9 cellular contexts compared by ENCODE assay signal in the genomic region with DNA sequence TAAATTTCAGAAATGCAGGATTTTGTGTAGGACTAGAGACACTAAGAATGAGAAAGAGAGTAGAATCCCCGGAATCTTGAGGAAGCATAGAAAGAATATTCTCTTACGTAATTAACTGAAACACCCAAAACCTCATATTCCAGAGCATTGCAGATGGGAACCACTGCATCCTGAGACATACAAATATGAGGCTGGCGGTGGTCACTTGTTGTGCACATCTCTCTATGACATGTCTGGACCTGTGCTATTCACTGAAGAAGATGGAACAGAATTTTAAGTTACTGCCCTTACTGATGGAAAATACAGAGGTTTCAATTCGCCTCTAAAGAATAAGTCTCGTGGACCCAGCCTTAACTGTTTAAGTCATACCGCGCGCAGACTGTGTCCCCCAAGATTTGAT. TPM values are rescaled to one million over a fixed set of nuclear protein-coding genes. Genes with fewer than 3 reads are reported as not detected.
DNase-seq lines count a peak whose midpoint lies in the region; ATAC-seq, FAIRE-seq and TF ChIP-seq lines count a peak whose summit lies in the region.
"Had no signal": no experiment of that assay in that cellular context is flagged by ENCODE, and none has a peak within 500 bp of the region (broad histone marks: within the 10 kb centered on the region; RNA-seq: fewer than 3 reads in every experiment).

No MANE protein-coding gene starts in this region.

- H2AFZ ChIP-seq in HCT116 (ENCODE audit: low read depth, low read length, poor library complexity, severe bottlenecking), result no peak overlapping the region

- no TSS peak for BruUV-seq in HCT116 (replicated peaks; lab: Mats Ljungman, UMichigan)

- ATAC-seq in A549 (no peak; a peak in 1 of 6 replicates), HCT116 (no peak), HG03108 (IDR thresholded peaks at IDR 0.05; ENCODE audit: unreplicated experiment) (no peak)

- no peaks in the 10 kb centered on the region for H3K79me1 ChIP-seq in mesendoderm (ENCODE audit: low read length)

- H3K36me3 ChIP-seq in HCT116 (ENCODE audit: control insufficient read depth in 1 of 2, insufficient read depth in 2 of 2, low read length in 2 of 2), result peaks cover 6 to 11% of the 10 kb centered on the region in 2 experiments; a peak in 3 of 4 replicates
- H3K36me3 ChIP-seq in ascending aorta, result no peaks in the 10 kb centered on the region
- no peaks in the 10 kb centered on the region for H3K36me3 ChIP-seq in mesendoderm (ENCODE audit: control insufficient read depth, insufficient read depth, low read length)

- TF ChIP-seq RAD21 in A549 (conservative IDR thresholded peaks at IDR 0.05 in 1 of 2, IDR thresholded peaks at IDR 0.05 in 1 of 2) (no peak), HCT116 (IDR thresholded peaks at IDR 0.05; ENCODE audit: low read depth) (no peak)

- FAIRE-seq in A549 (lab: Jason Lieb, UNC), result no peak
- no peak for FAIRE-seq in frontal cortex (lab: Jason Lieb, UNC)
- FAIRE-seq: TTC549 had no signal

- no peak for TF ChIP-seq POLR2A in A549 (IDR thresholded peaks at IDR 0.05; ENCODE audit: low read length)
- TF ChIP-seq POLR2A in HCT116 (IDR thresholded peaks at IDR 0.05; ENCODE audit: borderline replicate concordance, extremely low read depth, insufficient read depth, insufficient read length), result no peak

- no peaks in the 10 kb centered on the region for H4K20me1 ChIP-seq in HCT116 (ENCODE audit: insufficient read depth)

- intact Hi-C loops in HCT116 (cut with micrococcal nuclease) (loop anchor here (2.0 kb wide), 1 partner anchor 106 kb away; no protein-coding TSS in a partner anchor), ascending aorta (cut with DNase I) (loop anchor here (2.0 kb wide), 2 partner anchors 60 to 176 kb away; no protein-coding TSS in a partner anchor)

- H3K18ac ChIP-seq in mesendoderm (ENCODE audit: low read length), result no peak overlapping the region

- H3K27me3 ChIP-seq in HCT116 (ENCODE audit: insufficient read depth, low read length), result no peaks in the 10 kb centered on the region
- no peaks in the 10 kb centered on the region for H3K27me3 ChIP-seq in ascending aorta
- H3K27me3 ChIP-seq in mesendoderm (ENCODE audit: insufficient read depth, low read length, poor library complexity), result no peaks in the 10 kb centered on the region

- H3K4me2 ChIP-seq in A549 (peak overlapping the region; percentile 95), HCT116 (ENCODE audit: low read length) (peak overlapping the region; percentile 88), mesendoderm (ENCODE audit: low read length) (peak overlapping the region; percentile 56)

- H3K23ac ChIP-seq in mesendoderm (ENCODE audit: low read length), result no peak overlapping the region

- H3K9me3 ChIP-seq in A549 (peaks cover 6% of the 10 kb centered on the region), HCT116 (ENCODE audit: control insufficient read depth in 1 of 2, insufficient read depth in 1 of 2, low read depth in 1 of 2, low read length in 2 of 2) (no peaks in the 10 kb centered on the region), ascending aorta (no peaks in the 10 kb centered on the region)

- DNase-seq in A549 (ENCODE audit: low read depth in 1 of 2, low spot score in 1 of 2) (no peak), HCT116 (ENCODE audit: low read depth, low spot score) (no peak), ascending aorta (ENCODE audit: low spot score in 2 of 2) (no peak), mesendoderm (no peak), SKM-1 (lab: John Stamatoyannopoulos, UW; ENCODE audit: unreplicated experiment) (no peak), frontal cortex (ENCODE audit: low spot score in 2 of 2) (no peak), DMS153 treated with DMSO at 0.1 percent for 48 hours (lab: John Stamatoyannopoulos, UW; ENCODE audit: unreplicated experiment) (no peak)

- H2BK15ac ChIP-seq in mesendoderm (replicated peaks; ENCODE audit: low read depth), result no peak overlapping the region

- H3K4me1 ChIP-seq in A549 (peaks cover 19% of the 10 kb centered on the region), HCT116 (ENCODE audit: control insufficient read depth in 1 of 2, insufficient read depth in 2 of 2, low read length in 2 of 2) (peaks cover 13 to 18% of the 10 kb centered on the region in 2 experiments; a peak in 3 of 4 replicates), ascending aorta (peaks cover 4 to 8% of the 10 kb centered on the region in 2 donors), mesendoderm (ENCODE audit: control insufficient read depth, low read depth, low read length) (no peaks in the 10 kb centered on the region)

- H3K9me2 ChIP-seq in HCT116 (ENCODE audit: insufficient read depth), result no peaks in the 10 kb centered on the region

- 75% methylated on average over 8 of the region's 8 CpGs for WGBS in A549 (ENCODE audit: missing lambda C conversion rate)
- WGBS in mesendoderm (ENCODE audit: extremely low coverage, insufficient coverage, low lambda C conversion rate), result no CpG with 5 or more reads among the region's 8 CpGs

- no peak overlapping the region for H4K8ac ChIP-seq in mesendoderm (ENCODE audit: low read depth, low read length)

- H3K27ac ChIP-seq in A549, result peak overlapping the region; percentile 65 to 85
- H3K27ac ChIP-seq in HCT116 (ENCODE audit: low read depth, low read length), result peak overlapping the region; percentile 69; the same call in 1 of the 2 replicates
- H3K27ac ChIP-seq in ascending aorta, result peak overlapping the region; percentile 73 to 84
- no peak overlapping the region for H3K27ac ChIP-seq in mesendoderm (ENCODE audit: low read depth, low read length)

- CTCF ChIA-PET in A549 (lab: Yijun Ruan, JAX), result interaction anchor here (0.6 to 3.6 kb wide), 8 partner anchors 11 to 313 kb away, joined by 3 to 11 read pairs (median 5); no protein-coding TSS in a partner anchor
- CTCF ChIA-PET in HCT116 (lab: Charles Lee), result no interaction called here

- TF ChIP-seq CTCF in A549 (IDR thresholded peaks at IDR 0.05) (no peak), HCT116 (IDR thresholded peaks at IDR 0.05 in 2 of 3, conservative IDR thresholded peaks at IDR 0.05 in 1 of 3; ENCODE audit: borderline replicate concordance in 1 of 3, insufficient read depth in 1 of 3, low read depth in 2 of 3, low read length in 2 of 3) (no peak), ascending aorta (IDR thresholded peaks at IDR 0.05) (no peak)

- H3K79me2 ChIP-seq in HCT116 (ENCODE audit: insufficient read depth, low read length) (peaks cover 42% of the 10 kb centered on the region), mesendoderm (ENCODE audit: control insufficient read depth, insufficient read depth, low read length) (no peaks in the 10 kb centered on the region)

- H4K5ac ChIP-seq in mesendoderm (ENCODE audit: low read length), result no peak overlapping the region

- no peak overlapping the region for H2BK5ac ChIP-seq in mesendoderm (ENCODE audit: low read length)

- no peak for TF ChIP-seq EP300 in A549 (IDR thresholded peaks at IDR 0.05)

- no peak overlapping the region for H3K56ac ChIP-seq in mesendoderm (ENCODE audit: low read length)

- H3K4me3 ChIP-seq in A549, result peak overlapping the region; percentile 53
- peak overlapping the region; percentile 59 to 77 for H3K4me3 ChIP-seq in HCT116 (replicated peaks in 1 of 2; ENCODE audit: low read depth in 1 of 2, low read length in 2 of 2)
- peak overlapping the region; percentile 60 to 73 for H3K4me3 ChIP-seq in ascending aorta
- no peak overlapping the region for H3K4me3 ChIP-seq in mesendoderm (ENCODE audit: low read length)

- RAD21 ChIA-PET in HCT116 (lab: Charles Lee; ENCODE audit: low non-redundant PET in 1 of 2, low total read pairs in 2 of 2, uncharacterized antibody in 2 of 2, unreplicated experiment in 2 of 2), result no interaction called here

- H3K9ac ChIP-seq in HCT116 (ENCODE audit: low read length) (peak overlapping the region; percentile 89), mesendoderm (ENCODE audit: low read length) (peak overlapping the region; percentile 63)

- no peak overlapping the region for H2AK5ac ChIP-seq in mesendoderm (ENCODE audit: low read length)

- no peak overlapping the region for H2BK120ac ChIP-seq in mesendoderm (ENCODE audit: low read depth, low read length)

- POLR2A ChIA-PET in A549 (lab: Yijun Ruan, JAX), result interaction anchor here (0.5 to 2.3 kb wide), 5 partner anchors 10 to 348 kb away, joined by 3 to 25 read pairs (median 3); no protein-coding TSS in a partner anchor
- POLR2A ChIA-PET in HCT116 (lab: Charles Lee), result interaction anchor here (0.8 to 5.7 kb wide), 5 partner anchors 14 to 62 kb away, joined by 3 to 49 read pairs (median 10); no protein-coding TSS in a partner anchor

- no peak overlapping the region for H3K4ac ChIP-seq in mesendoderm (ENCODE audit: low read depth, low read length)

TF ChIP-seq in A549, 52 proteins besides CTCF, POLR2A, EP300 and RAD21 (continues in another document):
- TF ChIP-seq RARB (CRISPR knock-in tag; IDR thresholded peaks at IDR 0.05) (no peak), ZFP36 (IDR thresholded peaks at IDR 0.05; ENCODE audit: borderline replicate concordance, partially characterized antibody) (no peak), RCOR1 (IDR thresholded peaks at IDR 0.05; ENCODE audit: low read depth, low read length) (no peak), CHD4 (IDR thresholded peaks at IDR 0.05; ENCODE audit: borderline replicate concordance) (no peak)

TF ChIP-seq in HCT116, 20 proteins besides CTCF, POLR2A, EP300 and RAD21:
- TF ChIP-seq TCF7L2 (IDR thresholded peaks at IDR 0.05; ENCODE audit: borderline replicate concordance, extremely low read depth, insufficient read depth, insufficient read length) (no peak), SP1 (IDR thresholded peaks at IDR 0.05; ENCODE audit: low read depth) (peak; percentile 3; the same call in 1 of the 2 replicates), EGR1 (IDR thresholded peaks at IDR 0.05; ENCODE audit: low read depth) (no peak), EZH2 (IDR thresholded peaks at IDR 0.05) (no peak)

RNA-seq across cellular contexts. Expression of a gene that starts 0.8 kb away (rescaled TPM):
- polyA plus RNA-seq in A549 (2011; rRNA removed), result 96.7 and 121 TPM in 2 replicates
- polyA plus RNA-seq in A549 (2012; cell fraction: cytosol; rRNA removed), result 46.0 and 55.9 TPM in 2 replicates
- 15.0 and 24.2 TPM in 2 replicates for polyA plus RNA-seq in A549 (2012; cell fraction: nucleus; rRNA removed)
- 83.4 to 96.0 TPM (median 91.3 TPM) in 3 replicates for polyA plus RNA-seq in A549 (2017; fragmentation: RNase III; extraction: RNeasy Plus Mini Kit Qiagen cat#74134 plus additional on column Dnase treatment)
- polyA minus RNA-seq in A549 (2011; rRNA and poly(A)+ RNA removed), result 21.7 and 26.4 TPM in 2 replicates
- 94.9 TPM for total RNA-seq in HCT116 (2021; ENCODE audit: unreplicated experiment)
- polyA plus RNA-seq in HCT116 (2012), result 41.7 and 62.9 TPM in 2 replicates
- 6.8 TPM for total RNA-seq in ascending aorta
- 33.5 TPM for polyA plus RNA-seq in mesendoderm (2013, experiment 1 of 2)
- 30.2 TPM for polyA plus RNA-seq in mesendoderm (2013, experiment 2 of 2)
- total RNA-seq in frontal cortex, result 36.3 TPM

RNA-seq across cellular contexts. Expression of a gene that starts 1.4 kb away (rescaled TPM):
- polyA plus RNA-seq in A549 (2011; rRNA removed) (0.12 TPM in 2 replicates), A549 (2017; fragmentation: RNase III; extraction: RNeasy Plus Mini Kit Qiagen cat#74134 plus additional on column Dnase treatment) (0.03 to 0.08 TPM (median 0.04 TPM) in 3 replicates)
- polyA plus RNA-seq in A549 (2012; cell fraction: cytosol; rRNA removed), result 0.04 and 0.05 TPM in 2 replicates
- polyA plus RNA-seq in A549 (2012; cell fraction: nucleus; rRNA removed), result 0.04 and 0.07 TPM in 2 replicates
- polyA minus RNA-seq in A549 (2011; rRNA and poly(A)+ RNA removed), result 0.04 and 0.05 TPM in 2 replicates
- total RNA-seq in HCT116 (2021; ENCODE audit: unreplicated experiment) (0.89 TPM), ascending aorta (not detected), frontal cortex (under 0.01 TPM)
- 0.27 and 0.66 TPM in 2 replicates for polyA plus RNA-seq in HCT116 (2012)
- 0.55 TPM for polyA plus RNA-seq in mesendoderm (2013, experiment 1 of 2)
- 0.36 TPM for polyA plus RNA-seq in mesendoderm (2013, experiment 2 of 2)
